9 cellular contexts compared by ENCODE assay signal in the genomic region with DNA sequence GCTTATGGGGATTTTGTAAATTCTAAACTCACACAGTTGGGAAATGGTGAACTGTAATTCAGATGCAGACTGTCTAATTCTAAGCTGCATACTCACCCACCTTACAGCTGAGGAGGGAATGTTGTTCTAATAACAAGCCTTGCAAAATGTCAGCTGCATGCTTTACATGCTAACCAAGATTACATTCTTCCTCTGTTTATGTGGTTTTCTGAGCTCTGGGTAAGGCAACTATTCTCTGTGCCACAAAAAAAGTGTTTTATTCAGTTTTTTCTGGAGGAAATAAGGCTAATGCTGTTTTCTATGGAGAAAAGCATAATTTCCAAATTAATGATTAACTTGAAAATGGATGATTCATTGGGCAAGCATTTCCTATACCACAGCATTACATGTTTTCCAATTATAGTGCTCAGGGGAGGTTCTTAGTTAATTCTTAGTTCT.
DNase-seq lines count a peak whose midpoint lies in the region; ATAC-seq and TF ChIP-seq lines count a peak whose summit lies in the region.
"Had no signal": no experiment of that assay in that cellular context is flagged by ENCODE, and none has a peak within 500 bp of the region (broad histone marks: within the 10 kb centered on the region; RNA-seq: fewer than 3 reads in every experiment).

No MANE protein-coding gene starts in this region.

- H3K9me3 ChIP-seq in HCT116 (ENCODE audit: control insufficient read depth in 1 of 2, insufficient read depth in 1 of 2, low read depth in 1 of 2, low read length in 2 of 2) = no peaks in the 10 kb centered on the region
- H3K9me3 ChIP-seq: right lobe of liver had no signal

- TF ChIP-seq CTCF in HCT116 (IDR thresholded peaks at IDR 0.05 in 2 of 3, conservative IDR thresholded peaks at IDR 0.05 in 1 of 3; ENCODE audit: borderline replicate concordance in 1 of 3, insufficient read depth in 1 of 3, low read depth in 2 of 3, low read length in 2 of 3) = no peak
- TF ChIP-seq CTCF in fibroblast of villous mesenchyme (IDR thresholded peaks at IDR 0.05; ENCODE audit: insufficient read depth, low read depth, low read length) = no peak

- no peak for TF ChIP-seq RAD21 in HCT116 (IDR thresholded peaks at IDR 0.05; ENCODE audit: low read depth)

- no peak for TF ChIP-seq POLR2A in HCT116 (IDR thresholded peaks at IDR 0.05; ENCODE audit: borderline replicate concordance, extremely low read depth, insufficient read depth, insufficient read length)

- no peaks in the 10 kb centered on the region for H4K20me1 ChIP-seq in HCT116 (ENCODE audit: insufficient read depth)

- H3K4me1 ChIP-seq in HCT116 (ENCODE audit: control insufficient read depth in 1 of 2, insufficient read depth in 2 of 2, low read length in 2 of 2) = peaks cover 55% of the 10 kb centered on the region in 2 experiments

- peak overlapping the region; percentile 26 for H3K9ac ChIP-seq in HCT116 (ENCODE audit: low read length)

- peak overlapping the region; percentile 82 for H3K4me2 ChIP-seq in HCT116 (ENCODE audit: low read length)

- DNase-seq in HCT116 (ENCODE audit: low read depth, low spot score) (peak; percentile 56), SK-MEL-5 (ENCODE audit: low read depth, low spot score) (peak; percentile 24), fibroblast of villous mesenchyme (ENCODE audit: low read depth) (peak; percentile 91), stromal cell of bone marrow (ENCODE audit: low read depth) (peak; percentile 51)
- DNase-seq in central memory CD4-positive, alpha-beta T cell = no peak
- DNase-seq: right lobe of liver had no signal

- ATAC-seq in HCT116 (peak; percentile 81), HG02798 (IDR thresholded peaks at IDR 0.05; ENCODE audit: poor library complexity, unreplicated experiment) (no peak), HG03159 (IDR thresholded peaks at IDR 0.05; ENCODE audit: unreplicated experiment) (no peak)
- ATAC-seq: activated naive CD4-positive, alpha-beta T cell treated with anti-CD3 and anti-CD28 coated beads, Interleukin-2, amount 50 U/mL, for 72 hours had no signal

- in situ Hi-C loops in SK-MEL-5 (cut with HindIII; ENCODE audit: low pct_unique_long_range_greater_than_20kb, low sequenced_read_pairs) = no loop called here

- H3K4me3 ChIP-seq in HCT116 (replicated peaks in 1 of 2; ENCODE audit: low read depth in 1 of 2, low read length in 2 of 2) (peak overlapping the region in 1 of 2 experiments; percentile 25; a peak in 2 of 4 replicates), fibroblast of villous mesenchyme (ENCODE audit: low read depth, low read length) (no peak overlapping the region)
- H3K4me3 ChIP-seq: right lobe of liver had no signal

- H2AFZ ChIP-seq in HCT116 (ENCODE audit: low read depth, low read length, poor library complexity, severe bottlenecking) = peak overlapping the region; percentile 3

- BruUV-seq in HCT116 (replicated peaks; lab: Mats Ljungman, UMichigan) = no TSS peak

- peak overlapping the region; percentile 73 for H3K27ac ChIP-seq in HCT116 (ENCODE audit: low read depth, low read length)
- H3K27ac ChIP-seq: right lobe of liver had no signal

- no peaks in the 10 kb centered on the region for H3K27me3 ChIP-seq in HCT116 (ENCODE audit: insufficient read depth, low read length)
- H3K27me3 ChIP-seq: right lobe of liver had no signal

- H3K9me2 ChIP-seq in HCT116 (ENCODE audit: insufficient read depth) = no peaks in the 10 kb centered on the region

- no peaks in the 10 kb centered on the region for H3K79me2 ChIP-seq in HCT116 (ENCODE audit: insufficient read depth, low read length)

- intact Hi-C loops in HCT116 (cut with micrococcal nuclease) = no loop called here

- CTCF ChIA-PET in HCT116 (lab: Charles Lee) = no interaction called here

- H3K36me3 ChIP-seq in HCT116 (ENCODE audit: control insufficient read depth in 1 of 2, insufficient read depth in 2 of 2, low read length in 2 of 2) = no peaks in the 10 kb centered on the region
- H3K36me3 ChIP-seq: right lobe of liver had no signal

- RAD21 ChIA-PET in HCT116 (lab: Charles Lee; ENCODE audit: low non-redundant PET in 1 of 2, low total read pairs in 2 of 2, uncharacterized antibody in 2 of 2, unreplicated experiment in 2 of 2) = no interaction called here

- POLR2A ChIA-PET in HCT116 (lab: Charles Lee) = no interaction called here

TF ChIP-seq in HCT116, 20 proteins besides CTCF, POLR2A, EP300 and RAD21:
- TF ChIP-seq ZBTB33 (IDR thresholded peaks at IDR 0.05; ENCODE audit: extremely low read depth, insufficient replicate concordance, low read length) (no peak), EZH2 (IDR thresholded peaks at IDR 0.05) (no peak), CEBPB (IDR thresholded peaks at IDR 0.05; ENCODE audit: low read depth) (peak; percentile 18; the same call in 1 of the 2 replicates), SIN3A (IDR thresholded peaks at IDR 0.05; ENCODE audit: low read depth) (peak; percentile 40; the same call in 1 of the 2 replicates), EZH2phosphoT487 (IDR thresholded peaks at IDR 0.05; ENCODE audit: borderline replicate concordance) (no peak), SRF (IDR thresholded peaks at IDR 0.05; ENCODE audit: low read depth) (no peak; the same call in 1 of the 2 replicates), FOSL1 (IDR thresholded peaks at IDR 0.05; ENCODE audit: low read depth) (peak; percentile 75), CBX3 (IDR thresholded peaks at IDR 0.05; ENCODE audit: low read depth) (peak; percentile 40; the same call in 1 of the 2 replicates), SP1 (IDR thresholded peaks at IDR 0.05; ENCODE audit: low read depth) (peak; percentile 62), REST (IDR thresholded peaks at IDR 0.05; ENCODE audit: low read depth) (no peak), EGR1 (IDR thresholded peaks at IDR 0.05; ENCODE audit: low read depth) (no peak), ZFX (IDR thresholded peaks at IDR 0.05) (no peak), YY1 (IDR thresholded peaks at IDR 0.05; ENCODE audit: extremely low read depth, insufficient replicate concordance, low read depth, low read length) (no peak), MAX (IDR thresholded peaks at IDR 0.05) (peak; percentile 42; the same call in 1 of the 2 replicates), ZNF274 (IDR thresholded peaks at IDR 0.05; ENCODE audit: low read depth, low read length) (no peak), POLR2AphosphoS5 (IDR thresholded peaks at IDR 0.05; ENCODE audit: low read depth, low read length) (no peak), TCF7L2 (IDR thresholded peaks at IDR 0.05; ENCODE audit: borderline replicate concordance, extremely low read depth, insufficient read depth, insufficient read length) (no peak), ELF1 (IDR thresholded peaks at IDR 0.05; ENCODE audit: borderline replicate concordance, low read depth) (no peak), JUND (IDR thresholded peaks at IDR 0.05) (peak; percentile 75)
- TF ChIP-seq, protein P1, sequence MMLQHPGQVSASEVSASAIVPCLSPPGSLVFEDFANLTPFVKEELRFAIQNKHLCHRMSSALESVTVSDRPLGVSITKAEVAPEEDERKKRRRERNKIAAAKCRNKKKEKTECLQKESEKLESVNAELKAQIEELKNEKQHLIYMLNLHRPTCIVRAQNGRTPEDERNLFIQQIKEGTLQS (IDR thresholded peaks at IDR 0.05) = no peak
